14 cellular contexts compared by ENCODE assay signal in the genomic region with DNA sequence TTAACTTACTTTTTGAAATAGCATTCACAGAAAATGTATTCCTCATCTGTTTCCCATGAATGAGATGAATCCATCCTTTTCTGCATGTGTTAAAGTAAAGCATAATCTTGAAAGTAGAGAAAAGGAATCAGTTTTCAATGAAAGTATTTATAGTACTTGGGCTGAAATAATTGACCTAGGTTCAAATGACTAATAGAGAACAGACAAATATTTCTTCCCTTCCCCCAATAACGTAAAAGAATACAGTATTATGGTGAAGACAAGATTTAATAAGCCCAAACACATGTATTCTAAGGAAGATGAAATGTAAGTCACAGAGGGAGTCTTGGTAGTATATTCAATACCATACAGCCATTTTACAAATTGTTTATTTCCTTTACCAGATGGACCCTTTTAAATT.
"Had no signal": no experiment of that assay in that cellular context is flagged by ENCODE, and none has a peak within 500 bp of the region (broad histone marks: within the 10 kb centered on the region; RNA-seq: fewer than 3 reads in every experiment).

No MANE protein-coding gene starts in this region.

- H3K27ac ChIP-seq: gastrocnemius medialis, ovary had no signal

- H3K36me3 ChIP-seq: gastrocnemius medialis, ovary, sigmoid colon, tibial nerve had no signal

- ATAC-seq: activated T-helper 17 cell treated with anti-CD3 and anti-CD28 coated beads, Interleukin-2, amount 50 U/mL, for 72 hours; gastrocnemius medialis; left lobe of liver; T-cell had no signal

- H3K27me3 ChIP-seq: gastrocnemius medialis, ovary, sigmoid colon, tibial nerve had no signal

- H3K9me3 ChIP-seq: gastrocnemius medialis, ovary, sigmoid colon, tibial nerve had no signal

- DNase-seq: activated CD4-positive, alpha-beta T cell treated with anti-CD3 and anti-CD28 coated beads for 1 hour; activated CD4-positive, alpha-beta T cell treated with anti-CD3 and anti-CD28 coated beads, Interleukin-2, amount 50 U/mL, for 4 hours; activated naive CD4-positive, alpha-beta T cell treated with Interleukin-2 at 50 U/mL for 16 hours; aorta; gastrocnemius medialis; islet precursor cell; naive B cell; sigmoid colon; stimulated activated CD4-positive, alpha-beta T cell treated with anti-CD3 and anti-CD28 coated beads, Interleukin-2, amount 100 ng/mL, for 48 hours; T-cell had no signal

- H3K4me3 ChIP-seq: gastrocnemius medialis, ovary, sigmoid colon, tibial nerve had no signal
